Comparison of ENCODE assay signal across 25 cellular contexts in genomic region chr1:182704677-182705076, GRCh38. TPM values are rescaled to one million over a fixed set of nuclear protein-coding genes. Genes with fewer than 3 reads are reported as not detected.
DNase-seq lines count a peak whose midpoint lies in the region; ATAC-seq, FAIRE-seq and TF ChIP-seq lines count a peak whose summit lies in the region.
"Had no signal": no experiment of that assay in that cellular context is flagged by ENCODE, and none has a peak within 500 bp of the region (broad histone marks: within the 10 kb centered on the region; RNA-seq: fewer than 3 reads in every experiment).

No MANE protein-coding gene starts in this region.

- peaks cover 0 to 3% of the 10 kb centered on the region in 2 donors for H3K4me1 ChIP-seq in right atrium auricular region
- H3K4me1 ChIP-seq: A549; BLaER1 treated with 17β-estradiol and CSF1 and Interleukin-3, amounts not matched to agents 10 nM and 100 nM; HAP-1 had no signal

- H3K27ac ChIP-seq in C4-2B (peak overlapping the region; percentile 60), VCaP (peak overlapping the region; percentile 84), right atrium auricular region (no peak overlapping the region)
- H3K27ac ChIP-seq: A549; BLaER1 treated with 17β-estradiol and CSF1 and Interleukin-3, amounts not matched to agents 10 nM and 100 nM had no signal

- peaks cover 30% of the 10 kb centered on the region for H3K4me1 Mint-ChIP-seq in glutamatergic neuron (ENCODE audit: low read depth, unreplicated experiment)

- ATAC-seq in omental fat pad (ENCODE audit: low FRiP score): no peak
- ATAC-seq: A549, GM23338 had no signal

- peak; percentile 76 for FAIRE-seq in HTR-8/SVneo (lab: Jason Lieb, UNC)
- FAIRE-seq: A549, GM12891, GM19239, H54 had no signal

- H3K27me3 ChIP-seq in right atrium auricular region: no peaks in the 10 kb centered on the region
- H3K27me3 ChIP-seq: BE2C; BLaER1 treated with 17β-estradiol and CSF1 and Interleukin-3, amounts not matched to agents 10 nM and 100 nM had no signal

- no peak for TF ChIP-seq CTCF in C4-2B (conservative IDR thresholded peaks at IDR 0.05)
- TF ChIP-seq CTCF in VCaP (conservative IDR thresholded peaks at IDR 0.05): no peak
- TF ChIP-seq CTCF in glutamatergic neuron (IDR thresholded peaks at IDR 0.05; ENCODE audit: partially characterized antibody, unreplicated experiment): no peak
- no peak for TF ChIP-seq CTCF in right atrium auricular region (IDR thresholded peaks at IDR 0.05)
- no peak for TF ChIP-seq CTCF in omental fat pad (IDR thresholded peaks at IDR 0.05)

- peaks cover 10% of the 10 kb centered on the region for H3K27me3 Mint-ChIP-seq in glutamatergic neuron (ENCODE audit: unreplicated experiment)

- no peak overlapping the region for H3K4me3 Mint-ChIP-seq in glutamatergic neuron (ENCODE audit: unreplicated experiment)
- H3K4me3 Mint-ChIP-seq: CD4-positive, alpha-beta memory T cell; GM23338 had no signal

- DNase-seq in HTR-8/SVneo (ENCODE audit: insufficient read length, low spot score): no peak
- no peak for DNase-seq in glutamatergic neuron
- DNase-seq in D341Med (ENCODE audit: low spot score): no peak
- DNase-seq in right atrium auricular region (ENCODE audit: low spot score): no peak
- no peak for DNase-seq in DMS114 treated with DMSO at 0.1 percent for 48 hours (lab: John Stamatoyannopoulos, UW; ENCODE audit: unreplicated experiment)
- DNase-seq in omental fat pad (ENCODE audit: low spot score): no peak
- DNase-seq: 8988T; ACHN; AML-193; BE2C; Calu3; CD4-positive, alpha-beta memory T cell; COR-L47; DMS79; EL; GDM1 had no signal

- H3K27ac Mint-ChIP-seq in glutamatergic neuron (ENCODE audit: unreplicated experiment): peak overlapping the region; percentile 53
- H3K27ac Mint-ChIP-seq: CD4-positive, alpha-beta memory T cell; GM23338 had no signal

- no peaks in the 10 kb centered on the region for H3K36me3 ChIP-seq in right atrium auricular region
- H3K36me3 ChIP-seq: BE2C; BLaER1 treated with 17β-estradiol and CSF1 and Interleukin-3, amounts not matched to agents 10 nM and 100 nM; HAP-1 had no signal

- no peaks in the 10 kb centered on the region for H3K36me3 Mint-ChIP-seq in glutamatergic neuron (ENCODE audit: unreplicated experiment)
- H3K36me3 Mint-ChIP-seq: CD4-positive, alpha-beta memory T cell had no signal

- H3K4me3 ChIP-seq in right atrium auricular region: no peak overlapping the region
- H3K4me3 ChIP-seq: A549; BLaER1 treated with 17β-estradiol and CSF1 and Interleukin-3, amounts not matched to agents 10 nM and 100 nM; GM23338; HAP-1 had no signal

- no peaks in the 10 kb centered on the region for H3K9me3 ChIP-seq in right atrium auricular region
- H3K9me3 ChIP-seq: A549; BE2C; BLaER1 treated with 17β-estradiol and CSF1 and Interleukin-3, amounts not matched to agents 10 nM and 100 nM; HAP-1 had no signal

- peaks cover 6% of the 10 kb centered on the region for H3K9me3 Mint-ChIP-seq in glutamatergic neuron (ENCODE audit: unreplicated experiment)
- H3K9me3 Mint-ChIP-seq: CD4-positive, alpha-beta memory T cell; GM23338 had no signal

RNA-seq across cellular contexts. Expression of gene RGS8, which starts 20.3 kb away (rescaled TPM):
- total RNA-seq in glutamatergic neuron (ENCODE audit: unreplicated experiment) (3.5 TPM), right atrium auricular region (under 1 TPM in 1 of 2 donors, not detected in 1; 0.31 TPM), omental fat pad (under 1 TPM in 3 of 4 donors, not detected in 1; 0.06 to 0.84 (median 0.12) TPM)
- total RNA-seq: Calu3; CD4-positive, alpha-beta memory T cell had no signal

Comparison
In these comparisons a context has a peak if more than half of its experiments do, and no peak if none do; other contexts are left out.
1. H3K27ac ChIP-seq: peak in C4-2B (single experiment) and VCaP (single experiment); none in right atrium auricular region (0 of 2).